18 cellular contexts compared by ENCODE assay signal in the genomic region with DNA sequence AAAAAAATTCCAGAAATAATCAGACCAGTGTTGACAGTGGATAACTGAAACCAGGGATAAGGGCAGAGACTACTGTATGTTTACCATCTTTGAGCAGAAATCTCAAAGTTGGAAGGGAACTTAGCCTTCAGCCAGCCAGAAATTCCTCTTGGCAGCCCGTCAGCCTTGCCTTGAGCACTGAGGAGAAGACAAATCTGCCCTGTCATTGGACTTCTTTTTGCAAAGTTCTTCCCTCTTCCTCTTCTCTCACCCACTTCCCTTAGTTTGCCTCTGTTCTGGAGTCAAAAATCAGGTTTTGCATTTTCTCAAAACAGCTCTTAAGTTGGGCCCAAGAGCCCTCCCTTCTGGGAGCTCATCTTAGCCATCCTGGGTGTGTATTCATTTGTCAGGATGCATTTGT. TPM values are rescaled to one million over a fixed set of nuclear protein-coding genes. Genes with fewer than 3 reads are reported as not detected.
A peak's percentile ranks its signal among the peaks of the same experiment; 100 is the strongest.
DNase-seq lines count a peak whose midpoint lies in the region; ATAC-seq and TF ChIP-seq lines count a peak whose summit lies in the region.
"Had no signal": no experiment of that assay in that cellular context is flagged by ENCODE, and none has a peak within 500 bp of the region (broad histone marks: within the 10 kb centered on the region; RNA-seq: fewer than 3 reads in every experiment).

No MANE protein-coding gene starts in this region.

- H3K9me3 Mint-ChIP-seq in WTC11: no peaks in the 10 kb centered on the region
- no peaks in the 10 kb centered on the region for H3K9me3 Mint-ChIP-seq in immature natural killer cell
- H3K9me3 Mint-ChIP-seq: CD4-positive, CD25-positive, alpha-beta regulatory T cell; nephron had no signal

- POLR2A ChIA-PET in WTC11 (lab: Charles Lee): no interaction called here

- no peak overlapping the region for H3K4me3 Mint-ChIP-seq in WTC11
- no peak overlapping the region for H3K4me3 Mint-ChIP-seq in immature natural killer cell
- H3K4me3 Mint-ChIP-seq: CD4-positive, CD25-positive, alpha-beta regulatory T cell; nephron had no signal

- no peaks in the 10 kb centered on the region for H3K9me3 ChIP-seq in BLaER1 treated with 17β-estradiol and CSF1 and Interleukin-3, amounts not matched to agents 10 nM and 100 nM (replicated peaks in 1 of 11)
- H3K9me3 ChIP-seq: gastroesophageal sphincter had no signal

- no peaks in the 10 kb centered on the region for H3K27me3 ChIP-seq in BLaER1 treated with 17β-estradiol and CSF1 and Interleukin-3, amounts not matched to agents 10 nM and 100 nM
- H3K27me3 ChIP-seq: gastroesophageal sphincter had no signal

- peak overlapping the region in 4 of 11 experiments; percentile 25 to 70 (median 45); a peak in 6 of 22 replicates for H3K4me2 ChIP-seq in BLaER1 treated with 17β-estradiol and CSF1 and Interleukin-3, amounts not matched to agents 10 nM and 100 nM

- in situ Hi-C loops in GM13976 (cut with MboI; ENCODE audit: low sequenced_read_pairs, unreplicated experiment): no loop called here

- H4K20me1 ChIP-seq in BLaER1 treated with 17β-estradiol and CSF1 and Interleukin-3, amounts not matched to agents 10 nM and 100 nM: peaks cover 19 to 100% (median 87%) of the 10 kb centered on the region in 11 experiments; a peak in 21 of 22 replicates

- TF ChIP-seq CTCF in GM13976 (IDR thresholded peaks at IDR 0.05; ENCODE audit: borderline replicate concordance, control extremely low read depth, extremely low read depth, insufficient read depth, missing control alignments) (no peak), WTC11 (IDR thresholded peaks at IDR 0.05) (no peak)

- H3K36me3 ChIP-seq in BLaER1 treated with 17β-estradiol and CSF1 and Interleukin-3, amounts not matched to agents 10 nM and 100 nM: peaks cover 72 to 97% (median 89%) of the 10 kb centered on the region in 11 experiments

- H3K27ac Mint-ChIP-seq in WTC11 (peak overlapping the region; percentile 82), immature natural killer cell (peak overlapping the region in 4 of 6 donors; percentile 28 to 62 (median 52))
- H3K27ac Mint-ChIP-seq: nephron had no signal

- H3K4me1 ChIP-seq in BLaER1 treated with 17β-estradiol and CSF1 and Interleukin-3, amounts not matched to agents 10 nM and 100 nM: peaks cover 3 to 41% (median 17%) of the 10 kb centered on the region in 10 experiments

- H3K9ac ChIP-seq in BLaER1 treated with 17β-estradiol and CSF1 and Interleukin-3, amounts not matched to agents 10 nM and 100 nM: peak overlapping the region in 4 of 11 experiments; percentile 33 to 49 (median 40); a peak in 5 of 22 replicates
- H3K9ac ChIP-seq: GM23248 had no signal

- H3K36me3 Mint-ChIP-seq in WTC11 (peaks cover 54% of the 10 kb centered on the region), immature natural killer cell (peaks cover 4 to 13% (median 7%) of the 10 kb centered on the region in 3 donors)

- CTCF ChIA-PET in WTC11 (lab: Charles Lee): interaction anchor here (0.7 to 1.4 kb wide), 2 partner anchors 33 to 96 kb away, joined by 3 read pairs; no protein-coding TSS in a partner anchor

- no peak for ATAC-seq in WTC11
- no peak for ATAC-seq in GM21381 (IDR thresholded peaks at IDR 0.05; ENCODE audit: unreplicated experiment)
- ATAC-seq: gastroesophageal sphincter had no signal

- no peaks in the 10 kb centered on the region for H3K27me3 Mint-ChIP-seq in WTC11 (ENCODE audit: low read depth)
- peaks cover 0 to 5% (median 3%) of the 10 kb centered on the region in 3 donors for H3K27me3 Mint-ChIP-seq in immature natural killer cell (ENCODE audit: low read depth in 3 of 3)
- H3K27me3 Mint-ChIP-seq: CD4-positive, CD25-positive, alpha-beta regulatory T cell had no signal

- no peak overlapping the region for H3K4me3 ChIP-seq in BLaER1 treated with 17β-estradiol and CSF1 and Interleukin-3, amounts not matched to agents 10 nM and 100 nM
- H3K4me3 ChIP-seq: gastroesophageal sphincter, GM23248, lung had no signal

- peak overlapping the region in 8 of 11 experiments; percentile 22 to 53 (median 34); a peak in 15 of 22 replicates for H3K27ac ChIP-seq in BLaER1 treated with 17β-estradiol and CSF1 and Interleukin-3, amounts not matched to agents 10 nM and 100 nM
- H3K27ac ChIP-seq: GM23248 had no signal

- H3K4me1 Mint-ChIP-seq in WTC11 (peaks cover 1% of the 10 kb centered on the region), immature natural killer cell (peaks cover 6 to 11% of the 10 kb centered on the region in 2 donors)

- DNase-seq in GM13976 (ENCODE audit: low spot score) (peak; percentile 17), WTC11 (ENCODE audit: low spot score) (no peak), immature natural killer cell (no peak), NCI-H2107 (lab: John Stamatoyannopoulos, UW) (no peak), HK-2 (ENCODE audit: unreplicated experiment) (no peak)
- DNase-seq: activated CD8-positive, alpha-beta memory T cell treated with anti-CD3 and anti-CD28 coated beads, Interleukin-2, amount 50 U/mL, for 4 hours; CD4-positive, CD25-positive, alpha-beta regulatory T cell; cerebellar nuclear complex; GM23248; NCI-H2081 treated with DMSO at 0.1 percent for 48 hours; NCI-H526 treated with DMSO at 0.1 percent for 48 hours had no signal

TF ChIP-seq in WTC11, 78 proteins besides CTCF, POLR2A, EP300 and RAD21:
- TF ChIP-seq SOX15 (CRISPR knock-in tag; IDR thresholded peaks at IDR 0.05) (no peak), PRRX2 (CRISPR knock-in tag; IDR thresholded peaks at IDR 0.05) (no peak), ZNF671 (CRISPR knock-in tag; IDR thresholded peaks at IDR 0.05) (no peak), NFATC4 (CRISPR knock-in tag; IDR thresholded peaks at IDR 0.05) (no peak), MXD4 (CRISPR knock-in tag; IDR thresholded peaks at IDR 0.05; ENCODE audit: borderline replicate concordance) (no peak), PRDM15 (CRISPR knock-in tag; IDR thresholded peaks at IDR 0.05) (no peak)

RNA-seq across cellular contexts. Expression of gene TUFM, which starts 6.2 kb away (rescaled TPM):
- 233 to 296 TPM (median 252 TPM) in 3 replicates for total RNA-seq in WTC11 (2021)
- polyA plus RNA-seq in immature natural killer cell: 100 to 1,000 TPM; 149 to 206 (median 153) TPM

RNA-seq across cellular contexts. Expression of gene ATXN2L, which starts 17.1 kb away (rescaled TPM):
- total RNA-seq in WTC11 (2021): 210 to 243 TPM (median 225 TPM) in 3 replicates
- polyA plus RNA-seq in immature natural killer cell: 10 to 100 TPM in 1 of 3 donors, 1 to 10 TPM in 2; 3.0 to 28.5 (median 9.7) TPM

RNA-seq across cellular contexts. Expression of gene SH2B1, which starts 23.7 kb away (rescaled TPM):
- total RNA-seq in WTC11 (2021): 51.6 to 55.3 TPM (median 53.1 TPM) in 3 replicates
- polyA plus RNA-seq in immature natural killer cell: 1 to 10 TPM; 1.4 to 3.0 (median 1.6) TPM

RNA-seq across cellular contexts. Expression of gene ATP2A1, which starts 38.4 kb away (rescaled TPM):
- 4.7 to 6.4 TPM (median 5.6 TPM) in 3 replicates for total RNA-seq in WTC11 (2021)
- under 1 TPM in 1 of 3 donors, not detected in 2; 0.31 TPM for polyA plus RNA-seq in immature natural killer cell
- total RNA-seq: HT1080, RPMI7951 had no signal
- polyA plus RNA-seq: CD4-positive, CD25-positive, alpha-beta regulatory T cell had no signal
